In the genomic region with DNA sequence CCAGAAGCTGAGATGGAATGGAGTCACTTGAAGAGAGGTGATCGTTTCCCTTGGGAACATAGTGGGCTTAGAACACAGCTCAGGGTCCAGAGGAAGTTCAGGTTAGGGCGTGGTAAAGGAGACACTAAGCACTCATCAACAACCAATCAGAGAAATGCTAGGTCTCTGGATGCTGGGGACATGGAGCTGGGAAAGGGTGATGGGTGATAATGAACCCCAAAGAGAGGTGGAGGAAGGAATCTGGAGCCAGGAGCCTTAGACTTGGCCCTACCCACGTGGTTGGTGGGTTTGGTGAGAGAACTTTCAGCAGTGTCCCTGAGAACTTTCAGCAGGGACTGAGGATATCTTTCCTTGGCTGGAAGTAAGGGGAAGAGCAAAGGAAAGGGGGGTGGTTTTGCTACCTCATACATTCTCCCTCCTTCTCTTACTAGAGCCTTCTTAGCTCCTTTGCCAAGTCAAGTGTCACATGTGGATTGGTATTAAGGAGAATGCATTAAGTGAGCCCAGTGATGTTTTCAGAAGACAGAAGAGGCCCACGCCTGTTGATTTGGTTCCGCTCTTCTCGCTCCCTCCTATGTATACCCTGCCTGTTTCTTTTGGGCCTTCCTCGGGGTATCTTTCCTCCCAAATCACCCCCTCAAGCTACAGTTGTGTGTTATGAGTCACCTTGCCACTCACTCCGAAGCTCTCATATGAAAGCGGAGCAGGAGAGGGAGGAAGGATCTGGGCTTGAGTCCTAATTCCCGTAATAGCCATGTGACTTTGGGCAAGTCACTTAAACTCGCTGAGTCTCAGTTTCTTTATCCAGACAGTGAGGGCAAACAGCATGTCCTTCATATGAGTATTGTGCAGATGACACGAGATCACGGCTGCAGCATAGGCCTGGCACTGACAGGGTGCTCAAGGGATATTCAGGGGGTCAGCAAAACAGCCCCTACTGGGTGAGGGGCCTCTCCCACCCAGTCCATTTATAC, we compare ENCODE assay signal across 8 cellular contexts.
A peak's percentile ranks its signal among the peaks of the same experiment; 100 is the strongest.
DNase-seq lines count a peak whose midpoint lies in the region; ATAC-seq, FAIRE-seq and TF ChIP-seq lines count a peak whose summit lies in the region.

No MANE protein-coding gene starts in this region.

- H3K4me3 Mint-ChIP-seq in activated T-helper 1 cell treated with anti-CD3 and anti-CD28 coated beads, Interleukin-12 subunit alpha, Interleukin-12 subunit beta, Interleukin-2, Interleukin-4 antibody, amounts not matched to agents 30 ng/mL and 10 ng/mL and 1 ng/mL, durations not matched to agents 14 hours and 24 hours and 36 hours: no peak overlapping the region

- H3K27me3 Mint-ChIP-seq in activated T-helper 1 cell treated with anti-CD3 and anti-CD28 coated beads, Interleukin-12 subunit alpha, Interleukin-12 subunit beta, Interleukin-2, Interleukin-4 antibody, amounts not matched to agents 30 ng/mL and 10 ng/mL and 1 ng/mL, durations not matched to agents 14 hours and 24 hours and 36 hours (ENCODE audit: insufficient read depth): no peaks in the 10 kb centered on the region

- H3K36me3 Mint-ChIP-seq in activated T-helper 1 cell treated with anti-CD3 and anti-CD28 coated beads, Interleukin-12 subunit alpha, Interleukin-12 subunit beta, Interleukin-2, Interleukin-4 antibody, amounts not matched to agents 30 ng/mL and 10 ng/mL and 1 ng/mL, durations not matched to agents 14 hours and 24 hours and 36 hours (ENCODE audit: low read depth): peaks cover 14% of the 10 kb centered on the region

- peak; percentile 83 for FAIRE-seq in GM19239 (lab: Jason Lieb, UNC)

- DNase-seq in GM19239 (ENCODE audit: insufficient read length, low spot score): no peak
- no peak for DNase-seq in activated T-helper 1 cell treated with anti-CD3 and anti-CD28 coated beads, Interleukin-12 subunit alpha, Interleukin-12 subunit beta, Interleukin-2, Interleukin-4 antibody, amounts not matched to agents 30 ng/mL and 10 ng/mL and 1 ng/mL, durations not matched to agents 14 hours and 24 hours and 36 hours (ENCODE audit: low spot score)
- peak; percentile 77 for DNase-seq in fibroblast of villous mesenchyme (ENCODE audit: low read depth)
- DNase-seq in skeletal muscle cell (ENCODE audit: low read depth): peak; percentile 45

- peak overlapping the region; percentile 37 for H3K27ac Mint-ChIP-seq in activated T-helper 1 cell treated with anti-CD3 and anti-CD28 coated beads, Interleukin-12 subunit alpha, Interleukin-12 subunit beta, Interleukin-2, Interleukin-4 antibody, amounts not matched to agents 30 ng/mL and 10 ng/mL and 1 ng/mL, durations not matched to agents 14 hours and 24 hours and 36 hours

- no peaks in the 10 kb centered on the region for H3K9me3 Mint-ChIP-seq in activated T-helper 1 cell treated with anti-CD3 and anti-CD28 coated beads, Interleukin-12 subunit alpha, Interleukin-12 subunit beta, Interleukin-2, Interleukin-4 antibody, amounts not matched to agents 30 ng/mL and 10 ng/mL and 1 ng/mL, durations not matched to agents 14 hours and 24 hours and 36 hours

- TF ChIP-seq CTCF in fibroblast of villous mesenchyme (IDR thresholded peaks at IDR 0.05; ENCODE audit: insufficient read depth, low read depth, low read length): no peak

- peak overlapping the region; percentile 83 for H3K4me3 ChIP-seq in fibroblast of villous mesenchyme (ENCODE audit: low read depth, low read length)
- H3K4me3 ChIP-seq in skeletal muscle cell (ENCODE audit: low read depth, low read length): no peak overlapping the region

- peaks cover 48% of the 10 kb centered on the region for H3K4me1 Mint-ChIP-seq in activated T-helper 1 cell treated with anti-CD3 and anti-CD28 coated beads, Interleukin-12 subunit alpha, Interleukin-12 subunit beta, Interleukin-2, Interleukin-4 antibody, amounts not matched to agents 30 ng/mL and 10 ng/mL and 1 ng/mL, durations not matched to agents 14 hours and 24 hours and 36 hours (ENCODE audit: low read depth)

- no peak for ATAC-seq in GM18498 (IDR thresholded peaks at IDR 0.05; ENCODE audit: unreplicated experiment)
- ATAC-seq in HG02852 (IDR thresholded peaks at IDR 0.05; ENCODE audit: unreplicated experiment): no peak
- ATAC-seq in GM18870 (IDR thresholded peaks at IDR 0.05; ENCODE audit: unreplicated experiment): no peak
- ATAC-seq in GM21576 (IDR thresholded peaks at IDR 0.05; ENCODE audit: unreplicated experiment): no peak

- intact Hi-C loops in activated T-helper 1 cell treated with anti-CD3 and anti-CD28 coated beads, Interleukin-12 subunit alpha, Interleukin-12 subunit beta, Interleukin-2, Interleukin-4 antibody, amounts not matched to agents 30 ng/mL and 10 ng/mL and 1 ng/mL, durations not matched to agents 14 hours and 24 hours and 36 hours (cut with micrococcal nuclease): no loop called here

Comparison
In these comparisons a context has a peak if more than half of its experiments do, and no peak if none do; other contexts are left out.
1. DNase-seq: peak in fibroblast of villous mesenchyme (single experiment) and skeletal muscle cell (single experiment); none in GM19239 (single experiment) and activated T-helper 1 cell treated with anti-CD3 and anti-CD28 coated beads, Interleukin-12 subunit alpha, Interleukin-12 subunit beta, Interleukin-2, Interleukin-4 antibody, amounts not matched to agents 30 ng/mL and 10 ng/mL and 1 ng/mL, durations not matched to agents 14 hours and 24 hours and 36 hours (single experiment).